In genomic region chr4:130808492-130808891, GRCh38 we compare ENCODE assay signal across 8 cellular contexts.
DNase-seq lines count a peak whose midpoint lies in the region; ATAC-seq and TF ChIP-seq lines count a peak whose summit lies in the region.
"Had no signal": no experiment of that assay in that cellular context is flagged by ENCODE, and none has a peak within 500 bp of the region (broad histone marks: within the 10 kb centered on the region; RNA-seq: fewer than 3 reads in every experiment).

No MANE protein-coding gene starts in this region.

- no peak overlapping the region for H3K9ac ChIP-seq in neural progenitor cell

- peak overlapping the region; percentile 67 for H2AFZ ChIP-seq in neural progenitor cell (replicated peaks)

- H3K36me3 Mint-ChIP-seq in brain (no peaks in the 10 kb centered on the region), neural progenitor cell (no peaks in the 10 kb centered on the region)
- H3K36me3 Mint-ChIP-seq in naive thymus-derived CD4-positive, alpha-beta T cell = no peaks in the 10 kb centered on the region
- H3K36me3 Mint-ChIP-seq in CD4-positive, alpha-beta memory T cell = no peaks in the 10 kb centered on the region

- H3K27ac Mint-ChIP-seq in brain (no peak overlapping the region), neural progenitor cell (no peak overlapping the region)
- H3K27ac Mint-ChIP-seq in naive thymus-derived CD4-positive, alpha-beta T cell = no peak overlapping the region
- no peak overlapping the region for H3K27ac Mint-ChIP-seq in CD4-positive, alpha-beta memory T cell

- no peak overlapping the region for H3K4me2 ChIP-seq in neural progenitor cell

- no peak overlapping the region for H3K4me3 Mint-ChIP-seq in brain
- no peak overlapping the region for H3K4me3 Mint-ChIP-seq in neural progenitor cell
- H3K4me3 Mint-ChIP-seq in naive thymus-derived CD4-positive, alpha-beta T cell = no peak overlapping the region
- H3K4me3 Mint-ChIP-seq in CD4-positive, alpha-beta memory T cell = no peak overlapping the region

- POLR2A ChIA-PET in naive thymus-derived CD4-positive, alpha-beta T cell (lab: Charles Lee) = interaction anchor here (0.9 kb wide), 1 partner anchor 44 kb away, joined by 3 read pairs; no protein-coding TSS in a partner anchor
- POLR2A ChIA-PET in CD4-positive, alpha-beta memory T cell (lab: Charles Lee; ENCODE audit: partially characterized antibody) = no interaction called here

- H3K4me1 ChIP-seq in neural progenitor cell = no peaks in the 10 kb centered on the region
- H3K4me1 ChIP-seq in naive thymus-derived CD4-positive, alpha-beta T cell (ENCODE audit: control insufficient read depth in 2 of 2, insufficient read depth in 2 of 2, low read length in 2 of 2) = no peaks in the 10 kb centered on the region
- H3K4me1 ChIP-seq in CD4-positive, alpha-beta memory T cell (ENCODE audit: insufficient read depth, low read length) = no peaks in the 10 kb centered on the region

- intact Hi-C loops in naive thymus-derived CD4-positive, alpha-beta T cell (cut with micrococcal nuclease) = no loop called here
- intact Hi-C loops in CD4-positive, alpha-beta memory T cell (cut with micrococcal nuclease) = no loop called here

- H3K9me3 Mint-ChIP-seq in brain (peaks cover 11 to 28% (median 17%) of the 10 kb centered on the region in 5 experiments), neural progenitor cell (peaks cover 12% of the 10 kb centered on the region)
- H3K9me3 Mint-ChIP-seq in naive thymus-derived CD4-positive, alpha-beta T cell = peaks cover 0 to 13% (median 6%) of the 10 kb centered on the region in 11 donors
- peaks cover 0 to 16% (median 8%) of the 10 kb centered on the region in 8 donors for H3K9me3 Mint-ChIP-seq in CD4-positive, alpha-beta memory T cell

- H3K36me3 ChIP-seq in neural progenitor cell = no peaks in the 10 kb centered on the region
- no peaks in the 10 kb centered on the region for H3K36me3 ChIP-seq in naive thymus-derived CD4-positive, alpha-beta T cell (ENCODE audit: control insufficient read depth in 2 of 3, insufficient read depth in 3 of 3, low read length in 3 of 3)
- no peaks in the 10 kb centered on the region for H3K36me3 ChIP-seq in CD4-positive, alpha-beta memory T cell (ENCODE audit: insufficient read depth, low read length)

- no peaks in the 10 kb centered on the region for H4K20me1 ChIP-seq in neural progenitor cell (ENCODE audit: low read depth)

- H3K27me3 Mint-ChIP-seq in brain (no peaks in the 10 kb centered on the region), neural progenitor cell (ENCODE audit: insufficient read depth, low read depth) (peaks cover 2% of the 10 kb centered on the region)
- H3K27me3 Mint-ChIP-seq in naive thymus-derived CD4-positive, alpha-beta T cell = no peaks in the 10 kb centered on the region
- no peaks in the 10 kb centered on the region for H3K27me3 Mint-ChIP-seq in CD4-positive, alpha-beta memory T cell

- DNase-seq in GM12865 (ENCODE audit: low read depth) = peak; percentile 5
- DNase-seq in LNCaP clone FGC (ENCODE audit: low read depth) = peak; percentile 6
- DNase-seq in neural progenitor cell (ENCODE audit: low spot score) = peak; percentile 31
- no peak for DNase-seq in T-helper 1 cell
- no peak for DNase-seq in naive thymus-derived CD4-positive, alpha-beta T cell
- no peak for DNase-seq in CD4-positive, alpha-beta memory T cell
- DNase-seq: NCI-H226 had no signal

- no peaks in the 10 kb centered on the region for H3F3A ChIP-seq in neural progenitor cell (ENCODE audit: low read depth)

- H3K79me2 ChIP-seq in neural progenitor cell (ENCODE audit: low read depth) = no peaks in the 10 kb centered on the region

- no peak for ATAC-seq in naive thymus-derived CD4-positive, alpha-beta T cell

- CTCF ChIA-PET in naive thymus-derived CD4-positive, alpha-beta T cell (lab: Charles Lee) = no interaction called here
- CTCF ChIA-PET in CD4-positive, alpha-beta memory T cell (lab: Charles Lee; ENCODE audit: partially characterized antibody) = no interaction called here

- H3K4me3 ChIP-seq in GM12865 (ENCODE audit: low read depth, low read length) (no peak overlapping the region), LNCaP clone FGC (ENCODE audit: low read depth, low read length) (no peak overlapping the region), neural progenitor cell (no peak overlapping the region)
- no peak overlapping the region for H3K4me3 ChIP-seq in naive thymus-derived CD4-positive, alpha-beta T cell (ENCODE audit: low read length)
- no peak overlapping the region for H3K4me3 ChIP-seq in CD4-positive, alpha-beta memory T cell (ENCODE audit: low read length in 2 of 2)

- H3K4me1 Mint-ChIP-seq in brain = no peaks in the 10 kb centered on the region
- H3K4me1 Mint-ChIP-seq in neural progenitor cell = peaks cover 7% of the 10 kb centered on the region
- no peaks in the 10 kb centered on the region for H3K4me1 Mint-ChIP-seq in naive thymus-derived CD4-positive, alpha-beta T cell
- no peaks in the 10 kb centered on the region for H3K4me1 Mint-ChIP-seq in CD4-positive, alpha-beta memory T cell

- H3K9me3 ChIP-seq in neural progenitor cell (ENCODE audit: low read depth) = no peaks in the 10 kb centered on the region
- H3K9me3 ChIP-seq in naive thymus-derived CD4-positive, alpha-beta T cell (ENCODE audit: control insufficient read depth in 2 of 3, low read length in 3 of 3) = peaks cover 0 to 5% (median 0%) of the 10 kb centered on the region in 3 experiments
- H3K9me3 ChIP-seq in CD4-positive, alpha-beta memory T cell (ENCODE audit: control insufficient read depth in 1 of 2, low read length in 2 of 2) = peaks cover 0 to 3% of the 10 kb centered on the region in 2 donors

- peak; percentile 26 for TF ChIP-seq CTCF in GM12865 (IDR thresholded peaks at IDR 0.05; ENCODE audit: insufficient read depth, low read depth, low read length, missing control alignments)
- TF ChIP-seq CTCF in LNCaP clone FGC (IDR thresholded peaks at IDR 0.05; ENCODE audit: control insufficient read depth, extremely low read depth, insufficient read depth) = peak; percentile 55
- peak; percentile 40 to 64 for TF ChIP-seq CTCF in brain (conservative IDR thresholded peaks at IDR 0.05)
- peak; percentile 71 for TF ChIP-seq CTCF in neural progenitor cell (IDR thresholded peaks at IDR 0.05)

- H3K27ac ChIP-seq in neural progenitor cell = no peak overlapping the region
- no peak overlapping the region for H3K27ac ChIP-seq in naive thymus-derived CD4-positive, alpha-beta T cell (ENCODE audit: low read depth, low read length)
- H3K27ac ChIP-seq in CD4-positive, alpha-beta memory T cell (ENCODE audit: low read depth, low read length) = no peak overlapping the region

- H3K27me3 ChIP-seq in neural progenitor cell = no peaks in the 10 kb centered on the region
- H3K27me3 ChIP-seq in naive thymus-derived CD4-positive, alpha-beta T cell (ENCODE audit: control insufficient read depth in 2 of 2, insufficient read depth in 2 of 2, low read length in 2 of 2) = no peaks in the 10 kb centered on the region
- no peaks in the 10 kb centered on the region for H3K27me3 ChIP-seq in CD4-positive, alpha-beta memory T cell (ENCODE audit: insufficient read depth, low read length)

Comparison
In these comparisons a context has a peak if more than half of its experiments do, and no peak if none do; other contexts are left out.
1. DNase-seq: peak in GM12865 (single experiment), LNCaP clone FGC (single experiment) and neural progenitor cell (single experiment); none in T-helper 1 cell (0 of 5), naive thymus-derived CD4-positive, alpha-beta T cell (0 of 9) and CD4-positive, alpha-beta memory T cell (0 of 5).
2. Peak in every context shown above with its lines, with median percentiles within 50 percentile points of each other: CTCF ChIP-seq.